8 cellular contexts compared by ENCODE assay signal in genomic region chrX:119693032-119693995, GRCh38. TPM values are rescaled to one million over a fixed set of nuclear protein-coding genes. Genes with fewer than 3 reads are reported as not detected.
DNase-seq lines count a peak whose midpoint lies in the region; ATAC-seq, FAIRE-seq and TF ChIP-seq lines count a peak whose summit lies in the region.

Gene SEPTIN6 (minus strand): TSS chrX:119693168. CDS start chrX:119693105, 63 bp downstream.

- peaks cover 15% of the 10 kb centered on the region for H3K36me3 Mint-ChIP-seq in Calu3 (ENCODE audit: insufficient read depth, unreplicated experiment)
- H3K36me3 Mint-ChIP-seq in activated T-cell treated with anti-CD3 and anti-CD28 coated beads, Interleukin-2, amount 50 U/mL, for 72 hours (ENCODE audit: insufficient read depth in 2 of 2), result peaks cover 7 to 15% of the 10 kb centered on the region in 2 donors
- no peaks in the 10 kb centered on the region for H3K36me3 Mint-ChIP-seq in nephron (ENCODE audit: low read depth)

- CTCF ChIA-PET in Calu3 (lab: Charles Lee), result interaction anchor here (0.6 to 1.5 kb wide), 4 partner anchors 29 to 785 kb away, joined by 4 to 8 read pairs (median 4); no protein-coding TSS in a partner anchor

- peak; percentile 65 for DNase-seq in Calu3
- peak; percentile 24 for DNase-seq in HT-29 (ENCODE audit: low spot score)
- DNase-seq in RCC 7860 (ENCODE audit: low spot score), result peak; percentile 51
- DNase-seq in activated T-cell treated with anti-CD3 and anti-CD28 coated beads, Interleukin-2, amount 50 U/mL, for 72 hours, result peak; percentile 85 to 94
- peak; percentile 22 for DNase-seq in fibroblast of peridontal ligament (ENCODE audit: extremely low read depth)
- DNase-seq in stomach, result peak; percentile 72

- H3K4me3 ChIP-seq in stomach, result peak within 1 kb of the TSS; percentile 69 to 81 (median 73)

- intact Hi-C loops in Calu3 (cut with micrococcal nuclease; ENCODE audit: unreplicated experiment), result no loop called here
- intact Hi-C loops in stomach (cut with DNase I; ENCODE audit: low total_unique reads), result no loop called here

- no peaks in the 10 kb centered on the region for H3K9me3 ChIP-seq in stomach

- FAIRE-seq in RCC 7860 (lab: Jason Lieb, UNC), result no peak

- H3K4me1 Mint-ChIP-seq in Calu3 (ENCODE audit: low read depth, unreplicated experiment) (no peaks in the 10 kb centered on the region), nephron (peaks cover 5% of the 10 kb centered on the region)
- peaks cover 24% of the 10 kb centered on the region for H3K4me1 Mint-ChIP-seq in activated T-cell treated with anti-CD3 and anti-CD28 coated beads, Interleukin-2, amount 50 U/mL, for 72 hours (ENCODE audit: low read depth)

- H3K27ac Mint-ChIP-seq in Calu3 (ENCODE audit: unreplicated experiment) (peak within 1 kb of the TSS; percentile 36), nephron (peak within 1 kb of the TSS; percentile 80 to 91 (median 87))
- H3K27ac Mint-ChIP-seq in activated T-cell treated with anti-CD3 and anti-CD28 coated beads, Interleukin-2, amount 50 U/mL, for 72 hours, result peak within 1 kb of the TSS; percentile 99

- H3K9me3 Mint-ChIP-seq in Calu3 (ENCODE audit: low read depth, unreplicated experiment), result no peaks in the 10 kb centered on the region
- no peaks in the 10 kb centered on the region for H3K9me3 Mint-ChIP-seq in activated T-cell treated with anti-CD3 and anti-CD28 coated beads, Interleukin-2, amount 50 U/mL, for 72 hours
- H3K9me3 Mint-ChIP-seq in nephron, result peaks cover 11% of the 10 kb centered on the region

- H3K27ac ChIP-seq in stomach, result peak within 1 kb of the TSS; percentile 75 to 87 (median 82)

- 7 to 45% (median 30%) methylated on average over 2 to 59 of the region's 59 CpGs for WGBS in stomach, 5 donors

- TF ChIP-seq CTCF in Calu3 (IDR thresholded peaks at IDR 0.05; ENCODE audit: unreplicated experiment), result peak; percentile 24
- TF ChIP-seq CTCF in nephron (IDR thresholded peaks at IDR 0.05; ENCODE audit: unreplicated experiment in 3 of 3), result peak in 1 of 3 experiments; percentile 2
- TF ChIP-seq CTCF in stomach (IDR thresholded peaks at IDR 0.05), result peak in 2 of 7 experiments; percentile 12 to 20

- peak; percentile 31 for ATAC-seq in GM19468 (IDR thresholded peaks at IDR 0.05; ENCODE audit: extremely low read depth, unreplicated experiment)
- peak; percentile 66 to 73 for ATAC-seq in activated T-cell treated with anti-CD3 and anti-CD28 coated beads, Interleukin-2, amount 50 U/mL, for 72 hours (replicated peaks in 1 of 2)

- H3K4me3 Mint-ChIP-seq in Calu3 (ENCODE audit: low read depth, unreplicated experiment) (peak within 1 kb of the TSS; percentile 91), nephron (peak within 1 kb of the TSS; percentile 90 to 98 (median 95))
- peak within 1 kb of the TSS; percentile 88 to 94 for H3K4me3 Mint-ChIP-seq in activated T-cell treated with anti-CD3 and anti-CD28 coated beads, Interleukin-2, amount 50 U/mL, for 72 hours

- TF ChIP-seq EP300 in stomach (IDR thresholded peaks at IDR 0.05), result no peak

- H3K27me3 Mint-ChIP-seq in Calu3 (ENCODE audit: unreplicated experiment), result peaks cover 41% of the 10 kb centered on the region
- H3K27me3 Mint-ChIP-seq in activated T-cell treated with anti-CD3 and anti-CD28 coated beads, Interleukin-2, amount 50 U/mL, for 72 hours (ENCODE audit: low read depth), result no peaks in the 10 kb centered on the region
- H3K27me3 Mint-ChIP-seq in nephron (ENCODE audit: low read depth), result peaks cover 4% of the 10 kb centered on the region

- peaks cover 0 to 19% (median 12%) of the 10 kb centered on the region in 4 donors for H3K4me1 ChIP-seq in stomach

- BruUV-seq in Calu3 (replicated peaks; lab: Mats Ljungman, UMichigan), result no TSS peak

- no peaks in the 10 kb centered on the region for H3K27me3 ChIP-seq in stomach

- peak in 1 of 4 donors; percentile 36 for TF ChIP-seq POLR2A in stomach (IDR thresholded peaks at IDR 0.05)

- no peaks in the 10 kb centered on the region for H3K36me3 ChIP-seq in stomach

RNA-seq across cellular contexts. Expression of gene SEPTIN6, which starts in this region (rescaled TPM):
- total RNA-seq in Calu3 (2022) (7.7 and 8.5 TPM in 2 replicates), stomach (10 to 100 TPM; 14.3 to 35.3 (median 23.3) TPM)
- 0.10 and 0.53 TPM in 2 replicates for total RNA-seq in HT-29 (2014; rRNA removed; shearing (Covaris generic))
- 100 to 1,000 TPM; 183 to 275 TPM for total RNA-seq in activated T-cell treated with anti-CD3 and anti-CD28 coated beads, Interleukin-2, amount 50 U/mL, for 72 hours
- polyA plus RNA-seq in stomach, result 1 to 10 TPM; 7.6 to 9.3 (median 8.2) TPM

Comparison
In these comparisons a context has a peak if more than half of its experiments do, and no peak if none do; other contexts are left out.
1. Peak in every context shown above with its lines: DNase-seq, ATAC-seq, H3K4me3 ChIP-seq and H3K27ac ChIP-seq.
2. RNA of gene SEPTIN6 (total RNA-seq): 183 to 275 TPM in activated T-cell treated with anti-CD3 and anti-CD28 coated beads, Interleukin-2, amount 50 U/mL, for 72 hours; 14.3 to 35.3 TPM in stomach, 7.7 to 8.5 TPM in Calu3 and 0.10 to 0.53 TPM in HT-29; every median in the first group is over 4 times any median in the second.
3. Peak in DNase-seq in HT-29; RNA of the gene not detected or under 1 TPM.
4. DNase-seq: peak in every context shown above with its lines; median percentile 90 in activated T-cell treated with anti-CD3 and anti-CD28 coated beads, Interleukin-2, amount 50 U/mL, for 72 hours; 72 in stomach; 65 in Calu3; 51 in RCC 7860; 24 in HT-29; 22 in fibroblast of peridontal ligament.
5. H3K27ac Mint-ChIP-seq: peak in every context shown above with its lines; median percentile 99 in activated T-cell treated with anti-CD3 and anti-CD28 coated beads, Interleukin-2, amount 50 U/mL, for 72 hours; 87 in nephron; 36 in Calu3.